Comparison of ENCODE assay signal across 10 cellular contexts in the genomic region with DNA sequence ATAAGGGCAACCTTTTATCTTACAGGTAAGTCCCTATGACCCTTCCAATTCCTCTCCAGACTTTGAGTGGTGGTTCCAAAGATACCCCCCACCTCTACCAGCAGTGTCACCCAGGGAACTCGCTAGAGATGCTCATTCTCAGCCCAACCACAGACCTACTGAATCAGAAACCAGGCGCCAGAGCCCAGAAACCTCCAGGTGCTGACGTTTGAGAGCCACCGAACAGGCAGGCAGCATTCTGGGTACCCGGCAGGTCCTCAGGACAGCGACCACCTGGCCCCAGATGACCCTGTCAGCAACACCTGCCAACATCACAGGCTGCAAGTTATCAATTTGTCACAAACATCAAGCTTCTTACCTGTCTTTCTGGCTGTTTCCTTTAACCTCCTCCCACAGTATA. TPM values are rescaled to one million over a fixed set of nuclear protein-coding genes. Genes with fewer than 3 reads are reported as not detected.
DNase-seq lines count a peak whose midpoint lies in the region; ATAC-seq and TF ChIP-seq lines count a peak whose summit lies in the region.
"Had no signal": no experiment of that assay in that cellular context is flagged by ENCODE, and none has a peak within 500 bp of the region (broad histone marks: within the 10 kb centered on the region; RNA-seq: fewer than 3 reads in every experiment).

No MANE protein-coding gene starts in this region.

- H3K9me2 ChIP-seq in GM23338 (ENCODE audit: insufficient read depth), result no peaks in the 10 kb centered on the region

- H2AFZ ChIP-seq in GM23338, result no peak overlapping the region

- DNase-seq in GM12865 (ENCODE audit: low read depth), result peak; percentile 75
- DNase-seq in GM23338 (ENCODE audit: low spot score), result no peak
- DNase-seq in activated CD4-positive, alpha-beta T cell treated with anti-CD3 and anti-CD28 coated beads, Interleukin-2, amount 10 ng/mL, durations not matched to agents 7 days and 5 days, result no peak
- DNase-seq in DMS53 (lab: John Stamatoyannopoulos, UW), result no peak
- no peak for DNase-seq in COLO668 (lab: John Stamatoyannopoulos, UW; ENCODE audit: unreplicated experiment)
- no peak for DNase-seq in psoas muscle
- DNase-seq in NCI-H1930 (lab: John Stamatoyannopoulos, UW), result no peak
- DNase-seq: Calu3, esophagus squamous epithelium had no signal

- H3K27me3 Mint-ChIP-seq in GM23338 (ENCODE audit: insufficient read depth, low read depth, poor library complexity), result peaks cover 6% of the 10 kb centered on the region
- H3K27me3 Mint-ChIP-seq in activated CD4-positive, alpha-beta T cell treated with anti-CD3 and anti-CD28 coated beads, Interleukin-2, amount 10 ng/mL, durations not matched to agents 7 days and 5 days, result no peaks in the 10 kb centered on the region

- H3K4me1 ChIP-seq in GM23338 (ENCODE audit: insufficient read depth) (no peaks in the 10 kb centered on the region; the same call in 1 of the 2 replicates), muscle layer of duodenum (ENCODE audit: control insufficient read depth in 1 of 2, insufficient read depth in 2 of 2, low read length in 2 of 2) (peaks cover 4 to 10% of the 10 kb centered on the region in 2 donors), psoas muscle (peaks cover 66% of the 10 kb centered on the region)

- H3K4me1 Mint-ChIP-seq in GM23338, result peaks cover 2% of the 10 kb centered on the region; the same call in 1 of the 3 replicates
- peaks cover 61% of the 10 kb centered on the region for H3K4me1 Mint-ChIP-seq in activated CD4-positive, alpha-beta T cell treated with anti-CD3 and anti-CD28 coated beads, Interleukin-2, amount 10 ng/mL, durations not matched to agents 7 days and 5 days

- H3K4me2 ChIP-seq in GM23338, result no peak overlapping the region

- intact Hi-C loops in psoas muscle (cut with DNase I), result no loop called here

- H3K27ac Mint-ChIP-seq in GM23338, result peak overlapping the region; percentile 41; the same call in 1 of the 2 replicates
- H3K27ac Mint-ChIP-seq in activated CD4-positive, alpha-beta T cell treated with anti-CD3 and anti-CD28 coated beads, Interleukin-2, amount 10 ng/mL, durations not matched to agents 7 days and 5 days, result peak overlapping the region; percentile 39

- ATAC-seq in GM23338, result no peak
- no peak for ATAC-seq in psoas muscle

- no peak overlapping the region for H3K4me3 Mint-ChIP-seq in GM23338
- peak overlapping the region; percentile 37 for H3K4me3 Mint-ChIP-seq in activated CD4-positive, alpha-beta T cell treated with anti-CD3 and anti-CD28 coated beads, Interleukin-2, amount 10 ng/mL, durations not matched to agents 7 days and 5 days

- H3K4me3 ChIP-seq in GM12865 (ENCODE audit: low read depth, low read length) (0 out of 2 replicates have a peak overlapping the region, but pooled peaks have one; percentile 6), GM23338 (no peak overlapping the region), muscle layer of duodenum (ENCODE audit: low read depth in 1 of 2, low read length in 2 of 2) (no peak overlapping the region), psoas muscle (no peak overlapping the region)
- H3K4me3 ChIP-seq: esophagus squamous epithelium had no signal

- no peaks in the 10 kb centered on the region for H3K27me3 ChIP-seq in GM23338 (ENCODE audit: insufficient read depth)
- H3K27me3 ChIP-seq in muscle layer of duodenum (ENCODE audit: low read depth, low read length), result no peaks in the 10 kb centered on the region
- H3K27me3 ChIP-seq in psoas muscle (ENCODE audit: insufficient read depth in 3 of 3, low read length in 2 of 3), result no peaks in the 10 kb centered on the region
- H3K27me3 ChIP-seq: esophagus squamous epithelium had no signal

- WGBS in psoas muscle, 3 donors, result 83 to 92% (median 83%) methylated on average over 6 of the region's 6 CpGs

- POLR2A ChIA-PET in activated CD4-positive, alpha-beta T cell treated with anti-CD3 and anti-CD28 coated beads, Interleukin-2, amount 10 ng/mL, durations not matched to agents 7 days and 5 days (lab: Charles Lee), result interaction anchor here (1.6 kb wide), 1 partner anchor 42 kb away, joined by 5 read pairs; no protein-coding TSS in a partner anchor

- H3K27ac ChIP-seq in GM23338 (ENCODE audit: low read depth) (no peak overlapping the region), muscle layer of duodenum (ENCODE audit: low read length) (peak overlapping the region; percentile 16), psoas muscle (no peak overlapping the region)

- H3F3A ChIP-seq in GM23338 (replicated peaks; ENCODE audit: low read depth), result no peaks in the 10 kb centered on the region

- H3K9me3 ChIP-seq in muscle layer of duodenum (ENCODE audit: control insufficient read depth in 1 of 2, low read length in 2 of 2) (no peaks in the 10 kb centered on the region), psoas muscle (no peaks in the 10 kb centered on the region)
- H3K9me3 ChIP-seq: esophagus squamous epithelium had no signal

- H3K9me3 Mint-ChIP-seq in GM23338, result no peaks in the 10 kb centered on the region; the same call in 2 of the 3 replicates
- H3K9me3 Mint-ChIP-seq in activated CD4-positive, alpha-beta T cell treated with anti-CD3 and anti-CD28 coated beads, Interleukin-2, amount 10 ng/mL, durations not matched to agents 7 days and 5 days, result no peaks in the 10 kb centered on the region

- peaks cover 15% of the 10 kb centered on the region for H4K20me1 ChIP-seq in GM23338 (replicated peaks; ENCODE audit: insufficient read depth)

- H3K79me2 ChIP-seq in GM23338 (replicated peaks; ENCODE audit: insufficient read depth), result peaks cover 98% of the 10 kb centered on the region

- CTCF ChIA-PET in activated CD4-positive, alpha-beta T cell treated with anti-CD3 and anti-CD28 coated beads, Interleukin-2, amount 10 ng/mL, durations not matched to agents 7 days and 5 days (lab: Charles Lee), result interaction anchor here (0.6 to 3.7 kb wide), 5 partner anchors 10 to 107 kb away, joined by 3 to 20 read pairs (median 5); no protein-coding TSS in a partner anchor

- TF ChIP-seq CTCF in GM12865 (IDR thresholded peaks at IDR 0.05; ENCODE audit: insufficient read depth, low read depth, low read length, missing control alignments) (no peak), GM23338 (conservative IDR thresholded peaks at IDR 0.05; ENCODE audit: low read depth in 2 of 2) (no peak), psoas muscle (IDR thresholded peaks at IDR 0.05) (no peak)

- H3K36me3 ChIP-seq in GM23338 (ENCODE audit: insufficient read depth) (no peaks in the 10 kb centered on the region), muscle layer of duodenum (ENCODE audit: control insufficient read depth in 1 of 2, insufficient read depth in 2 of 2, low read length in 2 of 2) (no peaks in the 10 kb centered on the region), psoas muscle (ENCODE audit: insufficient read depth in 1 of 2, low read depth in 1 of 2) (no peaks in the 10 kb centered on the region)

- H3K36me3 Mint-ChIP-seq in GM23338 (ENCODE audit: low read depth), result peaks cover 11% of the 10 kb centered on the region; the same call in 2 of the 3 replicates
- peaks cover 35% of the 10 kb centered on the region for H3K36me3 Mint-ChIP-seq in activated CD4-positive, alpha-beta T cell treated with anti-CD3 and anti-CD28 coated beads, Interleukin-2, amount 10 ng/mL, durations not matched to agents 7 days and 5 days (ENCODE audit: low read depth)

RNA-seq across cellular contexts. Expression of gene RAPGEF1, which starts 19.5 kb away (rescaled TPM):
- 80.7 and 82.8 TPM in 2 replicates for total RNA-seq in GM23338 (2014; rRNA removed; shearing (Covaris generic))
- 9.9 and 10.9 TPM in 2 replicates for polyA plus RNA-seq in GM23338 (2016; fragmentation: Nextera tagmentation; extraction: Ambion mirVana)
- 100 to 1,000 TPM; 128 to 129 TPM for total RNA-seq in activated CD4-positive, alpha-beta T cell treated with anti-CD3 and anti-CD28 coated beads, Interleukin-2, amount 10 ng/mL, durations not matched to agents 7 days and 5 days
- total RNA-seq in psoas muscle, result 100 to 1,000 TPM; 234 to 319 (median 272) TPM
- polyA plus RNA-seq in psoas muscle, result 100 to 1,000 TPM in 1 of 3 donors, 10 to 100 TPM in 2; 72.3 to 268 (median 93.1) TPM
